Comparison of ENCODE assay signal across 29 cellular contexts in the genomic region with DNA sequence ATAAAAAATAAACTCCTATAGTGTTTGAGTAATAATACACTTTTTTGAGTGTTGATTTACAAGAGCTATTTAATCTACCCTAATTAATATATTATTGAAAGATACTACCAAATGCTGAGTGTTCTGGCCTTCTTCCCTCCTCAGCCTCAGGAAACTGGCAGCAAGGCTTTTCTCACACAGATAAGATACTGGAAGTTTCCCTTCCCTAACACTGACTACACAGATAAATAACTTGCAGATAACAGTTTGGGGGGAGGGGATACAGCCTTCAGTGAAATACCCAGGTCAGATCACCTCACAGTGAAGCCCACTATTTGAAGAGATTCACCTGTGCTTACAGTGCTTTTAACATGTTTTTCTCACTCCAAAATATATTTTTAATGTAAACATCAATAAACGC. TPM values are rescaled to one million over a fixed set of nuclear protein-coding genes. Genes with fewer than 3 reads are reported as not detected.
DNase-seq lines count a peak whose midpoint lies in the region; ATAC-seq and TF ChIP-seq lines count a peak whose summit lies in the region.
"Had no signal": no experiment of that assay in that cellular context is flagged by ENCODE, and none has a peak within 500 bp of the region (broad histone marks: within the 10 kb centered on the region; RNA-seq: fewer than 3 reads in every experiment).

No MANE protein-coding gene starts in this region.

- H3K4me2 ChIP-seq in OCI-LY7 (ENCODE audit: low read length), result peak overlapping the region; percentile 97; the same call in 1 of the 2 replicates

- H2AFZ ChIP-seq in OCI-LY7 (ENCODE audit: low read length), result no peak overlapping the region

- ATAC-seq in natural killer cell, result no peak
- ATAC-seq in natural killer cell treated with Interleukin-12 subunit alpha and Interleukin-12 subunit beta and Interleukin-15 and Interleukin-18, amount 100 ng/mL, for 72 hours, result no peak
- ATAC-seq in HG03139 (IDR thresholded peaks at IDR 0.05; ENCODE audit: unreplicated experiment), result no peak
- no peak for ATAC-seq in HG02759 (IDR thresholded peaks at IDR 0.05; ENCODE audit: unreplicated experiment)
- ATAC-seq: psoas muscle; stimulated activated memory B cell treated with anti-CD40 and anti-IgM and Interleukin-4, amounts not matched to agents 10 μg/mL and 1 μg/mL and 100 μg/mL, for 72 hours had no signal

- no peak for TF ChIP-seq CTCF in natural killer cell (IDR thresholded peaks at IDR 0.05)
- no peak for TF ChIP-seq CTCF in OCI-LY7 (conservative IDR thresholded peaks at IDR 0.05; ENCODE audit: low read length)
- TF ChIP-seq CTCF in endothelial cell (IDR thresholded peaks at IDR 0.05; ENCODE audit: unreplicated experiment), result no peak

- H3K36me3 ChIP-seq in OCI-LY7 (ENCODE audit: insufficient read depth, low read length), result peaks cover 3% of the 10 kb centered on the region; the same call in 1 of the 2 replicates
- H3K36me3 ChIP-seq: Peyer's patch, upper lobe of left lung had no signal

- intact Hi-C loops in natural killer cell (cut with micrococcal nuclease), result loop anchor here (10.0 kb wide), 1 partner anchor 651 kb away; a partner anchor contains a TSS
- intact Hi-C loops in OCI-LY7 (cut with micrococcal nuclease; ENCODE audit: unreplicated experiment), result loop anchor here (5.0 to 10.0 kb wide), 2 partner anchors 654 to 949 kb away; a partner anchor contains a TSS

- H3K27ac ChIP-seq in OCI-LY7 (ENCODE audit: low read depth, low read length, poor library complexity, severe bottlenecking), result no peak overlapping the region
- H3K27ac ChIP-seq: coronary artery, Peyer's patch, psoas muscle, upper lobe of left lung had no signal

- peaks cover 42% of the 10 kb centered on the region for H3K4me1 ChIP-seq in OCI-LY7 (ENCODE audit: insufficient read depth, low read length, poor library complexity, severe bottlenecking)

- H3K27ac Mint-ChIP-seq in natural killer cell, result no peak overlapping the region
- H3K27ac Mint-ChIP-seq in natural killer cell treated with Interleukin-12 subunit alpha and Interleukin-12 subunit beta and Interleukin-15 and Interleukin-18, amount 100 ng/mL, for 72 hours, result no peak overlapping the region
- H3K27ac Mint-ChIP-seq in endothelial cell (ENCODE audit: unreplicated experiment), result peak overlapping the region; percentile 73

- no peak overlapping the region for H3K4me3 ChIP-seq in OCI-LY7 (ENCODE audit: low read depth, low read length, poor library complexity, severe bottlenecking)
- H3K4me3 ChIP-seq: coronary artery, lung, Peyer's patch, psoas muscle, upper lobe of left lung had no signal

- H3K4me3 Mint-ChIP-seq in natural killer cell, result peak overlapping the region; percentile 52
- no peak overlapping the region for H3K4me3 Mint-ChIP-seq in natural killer cell treated with Interleukin-12 subunit alpha and Interleukin-12 subunit beta and Interleukin-15 and Interleukin-18, amount 100 ng/mL, for 72 hours
- no peak overlapping the region for H3K4me3 Mint-ChIP-seq in endothelial cell (ENCODE audit: unreplicated experiment)
- H3K4me3 Mint-ChIP-seq: CD14-positive monocyte; stimulated activated memory B cell treated with anti-CD40 and anti-IgM and Interleukin-4, amounts not matched to agents 10 μg/mL and 1 μg/mL and 100 μg/mL, for 72 hours had no signal

- BruUV-seq in OCI-LY7 (replicated peaks; lab: Mats Ljungman, UMichigan), result no TSS peak

- H3K9me3 Mint-ChIP-seq in natural killer cell (no peaks in the 10 kb centered on the region), endothelial cell (ENCODE audit: unreplicated experiment) (no peaks in the 10 kb centered on the region)
- H3K9me3 Mint-ChIP-seq in natural killer cell treated with Interleukin-12 subunit alpha and Interleukin-12 subunit beta and Interleukin-15 and Interleukin-18, amount 100 ng/mL, for 72 hours, result no peaks in the 10 kb centered on the region
- H3K9me3 Mint-ChIP-seq: CD14-positive monocyte; stimulated activated memory B cell treated with anti-CD40 and anti-IgM and Interleukin-4, amounts not matched to agents 10 μg/mL and 1 μg/mL and 100 μg/mL, for 72 hours had no signal

- CTCF ChIA-PET in OCI-LY7 (lab: Charles Lee; ENCODE audit: unreplicated experiment), result interaction anchor here (0.6 kb wide), 1 partner anchor 16 kb away, joined by 3 read pairs; no protein-coding TSS in a partner anchor

- H3K79me2 ChIP-seq in OCI-LY7 (ENCODE audit: insufficient read depth, low read depth, low read length), result peaks cover 34% of the 10 kb centered on the region; the same call in 1 of the 2 replicates

- peaks cover 19 to 25% of the 10 kb centered on the region in 2 donors for H3K4me1 Mint-ChIP-seq in natural killer cell
- peaks cover 17 to 23% of the 10 kb centered on the region in 2 donors for H3K4me1 Mint-ChIP-seq in natural killer cell treated with Interleukin-12 subunit alpha and Interleukin-12 subunit beta and Interleukin-15 and Interleukin-18, amount 100 ng/mL, for 72 hours (ENCODE audit: low read depth in 2 of 2)
- peaks cover 24% of the 10 kb centered on the region for H3K4me1 Mint-ChIP-seq in endothelial cell (ENCODE audit: unreplicated experiment)

- H4K20me1 ChIP-seq in OCI-LY7 (ENCODE audit: insufficient read depth, low read length), result no peaks in the 10 kb centered on the region

- H3K36me3 Mint-ChIP-seq in natural killer cell (no peaks in the 10 kb centered on the region), endothelial cell (ENCODE audit: low read depth, unreplicated experiment) (no peaks in the 10 kb centered on the region)
- no peaks in the 10 kb centered on the region for H3K36me3 Mint-ChIP-seq in natural killer cell treated with Interleukin-12 subunit alpha and Interleukin-12 subunit beta and Interleukin-15 and Interleukin-18, amount 100 ng/mL, for 72 hours

- POLR2A ChIA-PET in OCI-LY7 (lab: Charles Lee), result interaction anchor here (0.6 to 3.4 kb wide), 5 partner anchors 12 to 911 kb away, joined by 3 to 12 read pairs (median 4); a partner anchor contains a TSS

- H3K27me3 Mint-ChIP-seq in natural killer cell (ENCODE audit: low read depth in 2 of 2) (no peaks in the 10 kb centered on the region), endothelial cell (ENCODE audit: unreplicated experiment) (peaks cover 4% of the 10 kb centered on the region)
- no peaks in the 10 kb centered on the region for H3K27me3 Mint-ChIP-seq in natural killer cell treated with Interleukin-12 subunit alpha and Interleukin-12 subunit beta and Interleukin-15 and Interleukin-18, amount 100 ng/mL, for 72 hours
- H3K27me3 Mint-ChIP-seq: stimulated activated memory B cell treated with anti-CD40 and anti-IgM and Interleukin-4, amounts not matched to agents 10 μg/mL and 1 μg/mL and 100 μg/mL, for 72 hours had no signal

- no peaks in the 10 kb centered on the region for H3K9me3 ChIP-seq in OCI-LY7 (ENCODE audit: low read length)
- H3K9me3 ChIP-seq: esophagus squamous epithelium, Peyer's patch, psoas muscle, upper lobe of left lung had no signal

- no peaks in the 10 kb centered on the region for H3K9me2 ChIP-seq in OCI-LY7 (ENCODE audit: insufficient read depth, low read length)

- DNase-seq in natural killer cell, result no peak
- DNase-seq in natural killer cell treated with Interleukin-12 subunit alpha and Interleukin-12 subunit beta and Interleukin-15 and Interleukin-18, amount 100 ng/mL, for 72 hours (ENCODE audit: low spot score), result no peak
- no peak for DNase-seq in OCI-LY7 (ENCODE audit: low spot score)
- DNase-seq in endothelial cell (ENCODE audit: low spot score), result no peak
- no peak for DNase-seq in NCI-H774 (lab: John Stamatoyannopoulos, UW)
- DNase-seq: activated CD4-positive, alpha-beta T cell treated with anti-CD3 and anti-CD28 coated beads for 1 hour; activated naive CD4-positive, alpha-beta T cell treated with Interleukin-2 at 50 U/mL for 16 hours; activated T-cell treated with anti-CD3 and anti-CD28 coated beads, Interleukin-2, amount 50 U/mL, for 48 hours; EL; esophagus squamous epithelium; NCI-H187; NCI-H2171 treated with DMSO at 0.1 percent for 48 hours; NCI-H524 treated with DMSO at 0.1 percent for 48 hours; Peyer's patch; psoas muscle; SHP77 treated with DMSO at 0.1 percent for 48 hours; stimulated activated CD4-positive, alpha-beta T cell treated with anti-CD3 and anti-CD28 coated beads, Interleukin-4, amount 100 ng/mL, for 4 hours; substantia nigra; upper lobe of left lung had no signal

RNA-seq across cellular contexts. Expression of a gene that starts 1.6 kb away (rescaled TPM):
- total RNA-seq in natural killer cell, result 10 to 100 TPM in 1 of 3 donors, 1 to 10 TPM in 2; 9.0 to 11.2 (median 9.8) TPM
- total RNA-seq in natural killer cell treated with Interleukin-12 subunit alpha and Interleukin-12 subunit beta and Interleukin-15 and Interleukin-18, amount 100 ng/mL, for 72 hours, result 1 to 10 TPM; 5.6 to 7.7 TPM
- total RNA-seq in OCI-LY7 (2014; rRNA removed; shearing (Covaris generic)), result 20.2 and 25.2 TPM in 2 replicates
- 24.3 and 25.2 TPM in 2 replicates for total RNA-seq in OCI-LY7 (2022)
- 25.1 TPM for total RNA-seq in endothelial cell (ENCODE audit: unreplicated experiment)

RNA-seq across cellular contexts. Expression of a gene that starts 18.1 kb away (rescaled TPM):
- total RNA-seq in natural killer cell (1 to 10 TPM in 1 of 3 donors, under 1 TPM in 2; 0.78 to 1.1 (median 0.79) TPM), OCI-LY7 (2022) (0.52 and 1.1 TPM in 2 replicates), endothelial cell (ENCODE audit: unreplicated experiment) (2.3 TPM)
- not detected for total RNA-seq in natural killer cell treated with Interleukin-12 subunit alpha and Interleukin-12 subunit beta and Interleukin-15 and Interleukin-18, amount 100 ng/mL, for 72 hours
- total RNA-seq in OCI-LY7 (2014; rRNA removed; shearing (Covaris generic)), result 0.28 and 0.31 TPM in 2 replicates

RNA-seq across cellular contexts. Expression of a gene that starts 51.5 kb away (rescaled TPM):
- total RNA-seq in natural killer cell (not detected), OCI-LY7 (2022) (not detected in 2 replicates), endothelial cell (ENCODE audit: unreplicated experiment) (not detected)
- total RNA-seq in natural killer cell treated with Interleukin-12 subunit alpha and Interleukin-12 subunit beta and Interleukin-15 and Interleukin-18, amount 100 ng/mL, for 72 hours, result not detected
- total RNA-seq in OCI-LY7 (2014; rRNA removed; shearing (Covaris generic)), result not detected in 2 replicates
- total RNA-seq: activated CD8-positive, alpha-beta memory T cell treated with anti-CD3 and anti-CD28 coated beads for 36 hours; bronchial epithelial cell; esophagus squamous epithelium; frontal cortex; H1; lung; Peyer's patch; psoas muscle; upper lobe of left lung had no signal
